ENCODE assay signal across 8 cellular contexts in the genomic region with DNA sequence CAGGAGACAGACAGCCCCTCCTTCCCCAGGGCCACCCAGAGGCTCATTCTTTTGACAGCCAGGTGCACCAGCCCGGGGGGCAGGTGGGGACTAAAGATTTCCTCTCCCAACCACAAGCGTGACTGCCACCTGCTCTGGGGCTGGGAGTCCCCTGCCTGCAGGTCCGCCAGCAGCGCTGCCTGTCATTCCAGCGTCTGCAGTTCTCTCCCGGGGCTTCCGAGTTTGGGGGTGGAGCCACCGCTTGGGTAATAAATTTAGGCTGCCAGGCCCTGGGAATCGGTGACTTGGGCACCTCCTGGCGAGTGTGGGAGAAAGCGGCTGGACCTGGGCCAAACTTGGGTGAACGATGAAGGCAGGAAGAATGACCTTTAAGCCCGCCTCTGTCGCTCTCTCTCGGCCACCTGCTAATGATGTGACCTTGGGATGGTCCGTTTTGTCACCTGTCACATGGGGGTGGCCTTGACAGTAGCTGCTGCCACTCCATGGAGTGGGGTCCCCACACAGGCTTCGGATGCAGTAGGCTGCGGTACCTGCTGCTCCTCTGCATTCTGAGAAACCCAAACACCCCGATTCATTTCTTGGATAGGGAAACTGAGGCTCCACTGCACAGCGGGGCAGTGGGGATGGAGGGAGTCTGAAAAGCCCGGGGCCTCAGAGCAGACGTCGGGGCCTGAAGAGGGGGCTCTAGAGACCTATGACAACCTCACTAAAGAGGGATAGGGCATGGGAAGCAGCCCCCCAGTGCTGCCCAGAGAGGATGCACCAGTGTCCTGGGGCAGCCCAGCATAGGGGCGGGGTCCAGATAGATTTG. TPM values are rescaled to one million over a fixed set of nuclear protein-coding genes. Genes with fewer than 3 reads are reported as not detected.
DNase-seq lines count a peak whose midpoint lies in the region; ATAC-seq and TF ChIP-seq lines count a peak whose summit lies in the region.

No MANE protein-coding gene starts in this region.

- H3K9me3 Mint-ChIP-seq in WTC11, result no peaks in the 10 kb centered on the region

- 17 to 40% methylated on average over 1 to 12 of the region's 24 CpGs for WGBS in gastroesophageal sphincter (ENCODE audit: low coverage in 1 of 2), 2 donors

- no peaks in the 10 kb centered on the region; the same call in none of the 2 replicates for H3K27me3 Mint-ChIP-seq in WTC11 (ENCODE audit: low read depth)

- H3K4me3 ChIP-seq in gastroesophageal sphincter (no peak overlapping the region), rectal smooth muscle tissue (ENCODE audit: low read length) (peak overlapping the region; percentile 64)

- TF ChIP-seq EP300 in gastroesophageal sphincter (IDR thresholded peaks at IDR 0.05), result no peak

- no peak for TF ChIP-seq POLR2A in gastroesophageal sphincter (IDR thresholded peaks at IDR 0.05)

- H3K4me1 ChIP-seq in gastroesophageal sphincter (peaks cover 0 to 55% (median 21%) of the 10 kb centered on the region in 3 donors), rectal smooth muscle tissue (ENCODE audit: control insufficient read depth, insufficient read depth, low read length) (peaks cover 16% of the 10 kb centered on the region)

- no peaks in the 10 kb centered on the region for H3K9me3 ChIP-seq in gastroesophageal sphincter

- H3K27ac ChIP-seq in gastroesophageal sphincter (peak overlapping the region in 3 of 4 donors; percentile 94 to 98 (median 96)), rectal smooth muscle tissue (ENCODE audit: low read depth, low read length) (peak overlapping the region; percentile 83)

- POLR2A ChIA-PET in WTC11 (lab: Charles Lee), result interaction anchor here (3.0 kb wide), 1 partner anchor 22 kb away, joined by 22 read pairs; a partner anchor contains a TSS

- ATAC-seq in WTC11 (peak; percentile 3; the same call in 1 of the 2 replicates), gastroesophageal sphincter (no peak), HG03460 (IDR thresholded peaks at IDR 0.05; ENCODE audit: unreplicated experiment) (no peak)

- peak overlapping the region; percentile 76 for H3K4me3 Mint-ChIP-seq in WTC11

- CTCF ChIA-PET in WTC11 (lab: Charles Lee), result interaction anchor here (1.5 to 6.9 kb wide), 6 partner anchors 15 to 70 kb away, joined by 3 to 115 read pairs (median 8); a partner anchor contains a TSS

- H3K4me1 Mint-ChIP-seq in WTC11, result peaks cover 6% of the 10 kb centered on the region

- peak; percentile 69 for DNase-seq in activated effector memory CD4-positive, alpha-beta T cell treated with anti-CD3 and anti-CD28 coated beads, Interleukin-2, amount 50 U/mL, for 16 hours
- no peak for DNase-seq in activated effector memory CD4-positive, alpha-beta T cell treated with Interleukin-2 at 50 U/mL for 16 hours
- DNase-seq in NCI-H2081 (lab: John Stamatoyannopoulos, UW) (peak; percentile 83 to 94), WTC11 (ENCODE audit: low spot score) (peak; percentile 69), foreskin melanocyte (no peak)

- H3K36me3 Mint-ChIP-seq in WTC11, result no peaks in the 10 kb centered on the region

- H3K36me3 ChIP-seq in gastroesophageal sphincter, result no peaks in the 10 kb centered on the region
- no peaks in the 10 kb centered on the region for H3K36me3 ChIP-seq in rectal smooth muscle tissue (ENCODE audit: control insufficient read depth, insufficient read depth, low read length)

- peaks cover 23% of the 10 kb centered on the region for H3K27me3 ChIP-seq in gastroesophageal sphincter
- no peaks in the 10 kb centered on the region for H3K27me3 ChIP-seq in rectal smooth muscle tissue (ENCODE audit: control insufficient read depth, insufficient read depth, low read length)

- TF ChIP-seq CTCF in WTC11 (IDR thresholded peaks at IDR 0.05) (no peak), gastroesophageal sphincter (IDR thresholded peaks at IDR 0.05) (peak in 3 of 4 experiments; percentile 37 to 52 (median 43))

- peak overlapping the region; percentile 93 for H3K27ac Mint-ChIP-seq in WTC11

- H3K9ac ChIP-seq in rectal smooth muscle tissue (ENCODE audit: low read length), result no peak overlapping the region

TF ChIP-seq in WTC11, 78 proteins besides CTCF, POLR2A, EP300 and RAD21:
- TF ChIP-seq ZNF138 (CRISPR knock-in tag; conservative IDR thresholded peaks at IDR 0.05) (no peak), GABPB1 (CRISPR knock-in tag; IDR thresholded peaks at IDR 0.05) (peak; percentile 45; the same call in 1 of the 2 replicates), ZNF423 (CRISPR knock-in tag; IDR thresholded peaks at IDR 0.05) (peak; percentile 58; the same call in 1 of the 2 replicates)

RNA-seq across cellular contexts. Expression of a gene that starts 12.8 kb away (rescaled TPM):
- total RNA-seq in WTC11 (2021) (not detected in 3 replicates), gastroesophageal sphincter (1 to 10 TPM in 1 of 4 donors, not detected in 3; 3.0 TPM)

RNA-seq across cellular contexts. Expression of a gene that starts 21.9 kb away (rescaled TPM):
- total RNA-seq in WTC11 (2021), result 4.7 to 6.1 TPM (median 4.9 TPM) in 3 replicates
- total RNA-seq in gastroesophageal sphincter, result 10 to 100 TPM in 2 of 4 donors, 1 to 10 TPM in 2; 3.6 to 27.2 (median 14.6) TPM

RNA-seq across cellular contexts. Expression of a gene that starts 24.5 kb away (rescaled TPM):
- total RNA-seq in WTC11 (2021) (0.23 to 0.62 TPM (median 0.48 TPM) in 3 replicates), gastroesophageal sphincter (1 to 10 TPM in 2 of 4 donors, under 1 TPM in 1, not detected in 1; 0.12 to 4.8 (median 4.5) TPM)

RNA-seq across cellular contexts. Expression of a gene that starts 35.8 kb away (rescaled TPM):
- total RNA-seq in WTC11 (2021), result 30.6 to 39.3 TPM (median 34.6 TPM) in 3 replicates
- 10 to 100 TPM; 14.1 to 39.4 (median 22.6) TPM for total RNA-seq in gastroesophageal sphincter

RNA-seq across cellular contexts. Expression of a gene that starts 42.2 kb away (rescaled TPM):
- total RNA-seq in WTC11 (2021) (2.6 to 3.3 TPM (median 3.0 TPM) in 3 replicates), gastroesophageal sphincter (under 1 TPM in 1 of 4 donors, not detected in 3; 0.40 TPM)

Comparison
In these comparisons a context has a peak if more than half of its experiments do, and no peak if none do; other contexts are left out.
1. DNase-seq: peak in activated effector memory CD4-positive, alpha-beta T cell treated with anti-CD3 and anti-CD28 coated beads, Interleukin-2, amount 50 U/mL, for 16 hours (single experiment), NCI-H2081 (2 of 2) and WTC11 (single experiment); none in activated effector memory CD4-positive, alpha-beta T cell treated with Interleukin-2 at 50 U/mL for 16 hours (single experiment) and foreskin melanocyte (single experiment).